Comparison of ENCODE assay signal across 8 cellular contexts in genomic region chr9:38621434-38622082, GRCh38. TPM values are rescaled to one million over a fixed set of nuclear protein-coding genes. Genes with fewer than 3 reads are reported as not detected.
DNase-seq lines count a peak whose midpoint lies in the region; ATAC-seq and TF ChIP-seq lines count a peak whose summit lies in the region.

No MANE protein-coding gene starts in this region.

- POLR2A ChIA-PET in activated CD8-positive, alpha-beta T cell treated with anti-CD3 and anti-CD28 coated beads for 36 hours (lab: Charles Lee), result no interaction called here

- peak overlapping the region; percentile 100 for H2AFZ ChIP-seq in neural progenitor cell (replicated peaks)

- H3K9ac ChIP-seq in neural progenitor cell, result no peak overlapping the region

- H3F3A ChIP-seq in neural progenitor cell (ENCODE audit: low read depth), result peaks cover 14% of the 10 kb centered on the region

- H3K4me1 Mint-ChIP-seq in activated CD8-positive, alpha-beta T cell treated with anti-CD3 and anti-CD28 coated beads for 36 hours (ENCODE audit: low read depth), result peaks cover 8% of the 10 kb centered on the region
- H3K4me1 Mint-ChIP-seq in neural progenitor cell, result peaks cover 9% of the 10 kb centered on the region

- H4K20me1 ChIP-seq in neural progenitor cell (ENCODE audit: low read depth), result no peaks in the 10 kb centered on the region

- peaks cover 40% of the 10 kb centered on the region for H3K27me3 ChIP-seq in MG63
- H3K27me3 ChIP-seq in neural progenitor cell, result peaks cover 50% of the 10 kb centered on the region
- H3K27me3 ChIP-seq in vagina, result no peaks in the 10 kb centered on the region

- CTCF ChIA-PET in activated CD8-positive, alpha-beta T cell treated with anti-CD3 and anti-CD28 coated beads for 36 hours (lab: Charles Lee), result interaction anchor here (0.9 to 2.2 kb wide), 2 partner anchors 20 to 228 kb away, joined by 3 to 8 read pairs; no protein-coding TSS in a partner anchor

- peak; percentile 31 for ATAC-seq in activated CD8-positive, alpha-beta T cell treated with anti-CD3 and anti-CD28 coated beads for 36 hours
- ATAC-seq in HG03039 (IDR thresholded peaks at IDR 0.05; ENCODE audit: unreplicated experiment), result no peak

- no peaks in the 10 kb centered on the region for H3K79me2 ChIP-seq in neural progenitor cell (ENCODE audit: low read depth)

- DNase-seq in NCI-H1694 treated with DMSO at 0.1 percent for 48 hours (lab: John Stamatoyannopoulos, UW), result peak; percentile 24
- no peak for DNase-seq in NCI-H1694 (lab: John Stamatoyannopoulos, UW)
- DNase-seq in MG63, result peak; percentile 17
- peak; percentile 55 for DNase-seq in activated CD8-positive, alpha-beta T cell treated with anti-CD3 and anti-CD28 coated beads for 36 hours
- no peak for DNase-seq in epithelial cell of proximal tubule (ENCODE audit: low read depth)
- DNase-seq in neural progenitor cell (ENCODE audit: low spot score), result peak; percentile 62
- DNase-seq in vagina (ENCODE audit: extremely low spot score in 2 of 2), result no peak

- peak overlapping the region; percentile 89 for H3K4me2 ChIP-seq in neural progenitor cell

- H3K27ac ChIP-seq in neural progenitor cell (no peak overlapping the region), vagina (no peak overlapping the region)

- peaks cover 12% of the 10 kb centered on the region for H3K4me1 ChIP-seq in neural progenitor cell
- peaks cover 29% of the 10 kb centered on the region for H3K4me1 ChIP-seq in vagina

- H3K27me3 Mint-ChIP-seq in activated CD8-positive, alpha-beta T cell treated with anti-CD3 and anti-CD28 coated beads for 36 hours, result peaks cover 46% of the 10 kb centered on the region
- peaks cover 19% of the 10 kb centered on the region for H3K27me3 Mint-ChIP-seq in neural progenitor cell (ENCODE audit: insufficient read depth, low read depth)

- no peak for TF ChIP-seq CTCF in activated CD8-positive, alpha-beta T cell treated with anti-CD3 and anti-CD28 coated beads for 36 hours (IDR thresholded peaks at IDR 0.05)
- TF ChIP-seq CTCF in epithelial cell of proximal tubule (conservative IDR thresholded peaks at IDR 0.05; ENCODE audit: low read depth, low read length), result no peak
- TF ChIP-seq CTCF in neural progenitor cell (IDR thresholded peaks at IDR 0.05), result no peak
- no peak for TF ChIP-seq CTCF in vagina (IDR thresholded peaks at IDR 0.05)

- peaks cover 11% of the 10 kb centered on the region for H3K9me3 ChIP-seq in MG63
- peaks cover 11% of the 10 kb centered on the region for H3K9me3 ChIP-seq in neural progenitor cell (ENCODE audit: low read depth)
- peaks cover 9% of the 10 kb centered on the region for H3K9me3 ChIP-seq in vagina

- H3K4me3 ChIP-seq in MG63, result no peak overlapping the region
- peak overlapping the region; percentile 84 for H3K4me3 ChIP-seq in epithelial cell of proximal tubule (ENCODE audit: low read depth, low read length)
- H3K4me3 ChIP-seq in neural progenitor cell, result peak overlapping the region; percentile 77
- peak overlapping the region; percentile 40 to 41 for H3K4me3 ChIP-seq in vagina

- intact Hi-C loops in activated CD8-positive, alpha-beta T cell treated with anti-CD3 and anti-CD28 coated beads for 36 hours (cut with micrococcal nuclease), result no loop called here
- intact Hi-C loops in vagina (cut with DNase I), result no loop called here

- peak overlapping the region; percentile 78 for H3K4me3 Mint-ChIP-seq in activated CD8-positive, alpha-beta T cell treated with anti-CD3 and anti-CD28 coated beads for 36 hours
- peak overlapping the region; percentile 94 for H3K4me3 Mint-ChIP-seq in neural progenitor cell

- H3K27ac Mint-ChIP-seq in activated CD8-positive, alpha-beta T cell treated with anti-CD3 and anti-CD28 coated beads for 36 hours, result no peak overlapping the region
- H3K27ac Mint-ChIP-seq in neural progenitor cell, result no peak overlapping the region

- H3K36me3 ChIP-seq in MG63 (no peaks in the 10 kb centered on the region), neural progenitor cell (peaks cover 9% of the 10 kb centered on the region), vagina (no peaks in the 10 kb centered on the region)

- peaks cover 5% of the 10 kb centered on the region for H3K9me3 Mint-ChIP-seq in activated CD8-positive, alpha-beta T cell treated with anti-CD3 and anti-CD28 coated beads for 36 hours
- H3K9me3 Mint-ChIP-seq in neural progenitor cell, result peaks cover 22% of the 10 kb centered on the region

- peaks cover 2% of the 10 kb centered on the region for H3K36me3 Mint-ChIP-seq in activated CD8-positive, alpha-beta T cell treated with anti-CD3 and anti-CD28 coated beads for 36 hours (ENCODE audit: low read depth)
- peaks cover 6% of the 10 kb centered on the region for H3K36me3 Mint-ChIP-seq in neural progenitor cell

- no peak for TF ChIP-seq POLR2A in vagina (IDR thresholded peaks at IDR 0.05)

RNA-seq across cellular contexts. Expression of gene ANKRD18A, which starts 1.2 kb away (rescaled TPM):
- 0.07 TPM in 1 of 2 replicates, not detected in the other for total RNA-seq in MG63 (2014; rRNA removed; shearing (Covaris generic); ENCODE audit: low replicate concordance)
- total RNA-seq in activated CD8-positive, alpha-beta T cell treated with anti-CD3 and anti-CD28 coated beads for 36 hours, result 1 to 10 TPM in 1 of 2 experiments, under 1 TPM in 1; 0.85 to 2.3 TPM
- total RNA-seq in epithelial cell of proximal tubule (2.7 and 3.1 TPM in 2 replicates), neural progenitor cell (ENCODE audit: low replicate concordance) (2.3 and 3.0 TPM in 2 replicates), vagina (1.5 TPM)

Comparison
In these comparisons a context has a peak if more than half of its experiments do, and no peak if none do; other contexts are left out.
1. DNase-seq: peak in NCI-H1694 treated with DMSO at 0.1 percent for 48 hours (single experiment), MG63 (single experiment), activated CD8-positive, alpha-beta T cell treated with anti-CD3 and anti-CD28 coated beads for 36 hours (single experiment) and neural progenitor cell (single experiment); none in NCI-H1694 (single experiment), epithelial cell of proximal tubule (single experiment) and vagina (0 of 2).